ENCODE assay signal across 1 cellular context in genomic region chr12:47819902-47820630, GRCh38.
TF ChIP-seq lines count a peak whose summit lies in the region.

HDAC7 (minus strand) TSS chr12:47819903; CDS start chr12:47819785, 118 bp downstream.

TF ChIP-seq in HepG2, 621 proteins besides CTCF, POLR2A, EP300 and RAD21 (continued from another document and continues in another):
- no peak for TF ChIP-seq AKNA (CRISPR knock-in tag; IDR thresholded peaks at IDR 0.05; ENCODE audit: borderline replicate concordance)
- TF ChIP-seq ZNF451 (CRISPR knock-in tag; IDR thresholded peaks at IDR 0.05), result no peak; the same call in 1 of the 2 replicates
- no peak for TF ChIP-seq SRSF4 (IDR thresholded peaks at IDR 0.05; ENCODE audit: low read depth, low read length, poor library complexity, severe bottlenecking)
- no peak for TF ChIP-seq GABPA (IDR thresholded peaks at IDR 0.05; ENCODE audit: low read depth, low read length)
- TF ChIP-seq GABPA (CRISPR knock-in tag; IDR thresholded peaks at IDR 0.05; ENCODE audit: low read depth), result no peak
- no peak for TF ChIP-seq GMEB1 (CRISPR knock-in tag; IDR thresholded peaks at IDR 0.05; ENCODE audit: borderline replicate concordance)
- TF ChIP-seq HMG20B (CRISPR knock-in tag; conservative IDR thresholded peaks at IDR 0.05), result no peak
- TF ChIP-seq FOSL2 (CRISPR knock-in tag; IDR thresholded peaks at IDR 0.05), result no peak
- TF ChIP-seq TEF (CRISPR knock-in tag; IDR thresholded peaks at IDR 0.05), result no peak
- no peak for TF ChIP-seq MAFG (CRISPR knock-in tag; IDR thresholded peaks at IDR 0.05)
- TF ChIP-seq NPAS2 (CRISPR knock-in tag; IDR thresholded peaks at IDR 0.05; ENCODE audit: borderline replicate concordance), result no peak
- TF ChIP-seq SRY (CRISPR knock-in tag; IDR thresholded peaks at IDR 0.05), result no peak
- TF ChIP-seq ZNF251 (CRISPR knock-in tag; IDR thresholded peaks at IDR 0.05), result no peak
- no peak for TF ChIP-seq GMEB2 (CRISPR knock-in tag; IDR thresholded peaks at IDR 0.05; ENCODE audit: low read depth)
- TF ChIP-seq YEATS2 (CRISPR knock-in tag; IDR thresholded peaks at IDR 0.05; ENCODE audit: borderline replicate concordance), result no peak
- TF ChIP-seq TRIM24 (CRISPR knock-in tag; IDR thresholded peaks at IDR 0.05), result no peak
- TF ChIP-seq XBP1 (CRISPR knock-in tag; IDR thresholded peaks at IDR 0.05), result no peak
- TF ChIP-seq ZNF160 (CRISPR knock-in tag; IDR thresholded peaks at IDR 0.05), result no peak
- TF ChIP-seq ZNF770 (CRISPR knock-in tag; IDR thresholded peaks at IDR 0.05), result no peak
- 0 out of 2 replicates have a peak, but pooled peaks have one; percentile 18 for TF ChIP-seq SPEN (CRISPR knock-in tag; IDR thresholded peaks at IDR 0.05; ENCODE audit: low read depth)
- TF ChIP-seq ZEB1 (IDR thresholded peaks at IDR 0.05; ENCODE audit: insufficient replicate concordance, low read depth), result no peak
- no peak for TF ChIP-seq TERF1 (CRISPR knock-in tag; IDR thresholded peaks at IDR 0.05)
- TF ChIP-seq NFATC3 (CRISPR knock-in tag; IDR thresholded peaks at IDR 0.05), result no peak
- TF ChIP-seq MXD3 (CRISPR knock-in tag; IDR thresholded peaks at IDR 0.05), result 0 out of 2 replicates have a peak, but pooled peaks have one; percentile 36
- no peak for TF ChIP-seq BORCS8-MEF2B (CRISPR knock-in tag; IDR thresholded peaks at IDR 0.05)
- TF ChIP-seq ZHX1 (CRISPR knock-in tag; IDR thresholded peaks at IDR 0.05; ENCODE audit: low read depth), result 0 out of 2 replicates have a peak, but pooled peaks have one; percentile 22
- no peak; the same call in 1 of the 2 replicates for TF ChIP-seq ZBTB2 (CRISPR knock-in tag; IDR thresholded peaks at IDR 0.05; ENCODE audit: low read depth)
- TF ChIP-seq STAT5B (CRISPR knock-in tag; IDR thresholded peaks at IDR 0.05), result no peak
- no peak for TF ChIP-seq THRA (CRISPR knock-in tag; IDR thresholded peaks at IDR 0.05; ENCODE audit: borderline replicate concordance)
- no peak for TF ChIP-seq ZNF292 (CRISPR knock-in tag; IDR thresholded peaks at IDR 0.05; ENCODE audit: borderline replicate concordance, low read depth)
- no peak for TF ChIP-seq NFE2L1 (CRISPR knock-in tag; IDR thresholded peaks at IDR 0.05; ENCODE audit: borderline replicate concordance)
- TF ChIP-seq ARHGAP35 (CRISPR knock-in tag; IDR thresholded peaks at IDR 0.05; ENCODE audit: borderline replicate concordance), result no peak
- TF ChIP-seq AGO1 (IDR thresholded peaks at IDR 0.05; ENCODE audit: low read depth, low read length, poor library complexity, severe bottlenecking), result no peak
- peak; percentile 20; the same call in 1 of the 2 replicates for TF ChIP-seq HOXA3 (CRISPR knock-in tag; IDR thresholded peaks at IDR 0.05)
- TF ChIP-seq KAT2B (IDR thresholded peaks at IDR 0.05; ENCODE audit: borderline replicate concordance, low read depth, low read length), result no peak
- peak; percentile 36 for TF ChIP-seq IKZF4 (CRISPR knock-in tag; IDR thresholded peaks at IDR 0.05; ENCODE audit: borderline replicate concordance, low read depth, not compliant biosample characterization)
- no peak for TF ChIP-seq ZSCAN25 (CRISPR knock-in tag; IDR thresholded peaks at IDR 0.05)
- TF ChIP-seq TRIM22 (IDR thresholded peaks at IDR 0.05), result no peak
- no peak for TF ChIP-seq EHMT2 (IDR thresholded peaks at IDR 0.05; ENCODE audit: borderline replicate concordance, low read depth, low read length)
- no peak for TF ChIP-seq THAP7 (CRISPR knock-in tag; IDR thresholded peaks at IDR 0.05)
